In genomic region chr9:4859035-4859434, GRCh38 we compare ENCODE assay signal across 11 cellular contexts.
"Had no signal": no experiment of that assay in that cellular context is flagged by ENCODE, and none has a peak within 500 bp of the region (broad histone marks: within the 10 kb centered on the region; RNA-seq: fewer than 3 reads in every experiment).

No MANE protein-coding gene starts in this region.

- DNase-seq: activated CD4-positive, alpha-beta T cell treated with anti-CD3 and anti-CD28 coated beads, Interleukin-2, amount 10 ng/mL, durations not matched to agents 7 days and 5 days; activated CD4-positive, CD25-positive, alpha-beta regulatory T cell; activated naive CD4-positive, alpha-beta T cell treated with Interleukin-2 at 50 U/mL for 16 hours; activated naive CD8-positive, alpha-beta T cell treated with anti-CD3 and anti-CD28 coated beads, Interleukin-2, amount 50 U/mL, for 24 hours; aorta; cortex of kidney; effector CD4-positive, alpha-beta T cell; left lung; mammary epithelial cell; natural killer cell; stimulated activated CD4-positive, alpha-beta T cell treated with anti-CD3 and anti-CD28 coated beads, Interleukin-12 subunit alpha, Interleukin-12 subunit beta, amount 100 ng/mL, for 4 hours had no signal
